Comparison of ENCODE assay signal across 37 cellular contexts in the genomic region with DNA sequence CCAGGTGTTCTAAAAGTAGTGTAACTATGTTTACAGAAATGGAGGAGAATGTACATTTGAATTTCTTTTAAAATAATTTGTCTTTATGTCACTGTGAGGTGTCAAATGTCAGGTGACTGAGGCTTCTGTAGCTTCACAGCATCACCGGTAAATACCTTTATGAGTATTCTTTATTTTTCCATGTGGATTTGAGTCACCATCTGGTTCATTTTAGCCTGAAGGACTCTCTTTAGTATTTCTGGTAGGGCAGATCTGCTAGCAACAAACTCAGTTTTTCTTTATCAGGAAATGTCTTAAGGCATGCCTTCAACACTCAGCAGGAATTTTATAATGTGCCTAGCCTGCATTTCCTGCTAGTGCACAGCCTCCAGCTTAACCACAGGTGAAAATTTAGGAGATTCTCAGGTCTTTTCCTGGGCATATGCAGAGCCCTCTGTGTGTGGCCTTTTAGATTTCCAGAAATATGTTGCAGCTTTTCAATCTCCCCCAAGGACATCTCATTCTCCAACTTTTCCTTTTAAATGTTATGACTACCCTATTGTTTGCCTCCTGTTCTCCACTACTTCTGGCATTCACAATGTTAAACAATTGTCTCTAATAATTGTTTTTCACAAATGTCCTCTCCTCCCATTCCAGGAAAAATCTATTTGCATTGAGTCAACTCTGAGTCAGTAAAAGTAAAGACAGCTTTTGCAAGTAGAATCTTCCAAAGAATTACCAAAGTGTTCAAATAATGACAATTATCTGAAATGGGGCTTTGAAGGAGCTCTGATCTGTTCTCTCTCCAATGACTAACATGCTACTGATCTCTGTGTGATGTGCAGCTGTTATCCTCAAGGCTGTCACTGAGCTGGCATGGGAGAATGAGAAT.
DNase-seq lines count a peak whose midpoint lies in the region; ATAC-seq and TF ChIP-seq lines count a peak whose summit lies in the region.
"Had no signal": no experiment of that assay in that cellular context is flagged by ENCODE, and none has a peak within 500 bp of the region (broad histone marks: within the 10 kb centered on the region; RNA-seq: fewer than 3 reads in every experiment).

No MANE protein-coding gene starts in this region.

- H3K79me1 ChIP-seq in H9 (ENCODE audit: insufficient read depth, low read depth, low read length, poor library complexity, severe bottlenecking): no peaks in the 10 kb centered on the region

- no peak overlapping the region for H3K4me3 ChIP-seq in PC-3 (ENCODE audit: low read length)
- H3K4me3 ChIP-seq in dorsolateral prefrontal cortex: no peak overlapping the region
- H3K4me3 ChIP-seq: A549, ascending aorta, esophagus squamous epithelium, gastrocnemius medialis, GM23338, K562, MG63, ovary, PC-9, smooth muscle cell, thoracic aorta had no signal

- no TSS peak for BruUV-seq in PC-3 (replicated peaks; lab: Mats Ljungman, UMichigan)

- POLR2A ChIA-PET in PC-3 (lab: Charles Lee; ENCODE audit: unreplicated experiment): no interaction called here
- POLR2A ChIA-PET in activated CD8-positive, alpha-beta T cell treated with anti-CD3 and anti-CD28 coated beads, Interleukin-2, amount 10 ng/mL, durations not matched to agents 7 days and 5 days (lab: Charles Lee): no interaction called here

- no peaks in the 10 kb centered on the region for H3K9me3 Mint-ChIP-seq in activated naive CD4-positive, alpha-beta T cell treated with anti-CD3 and anti-CD28 coated beads for 36 hours
- no peaks in the 10 kb centered on the region for H3K9me3 Mint-ChIP-seq in H9
- no peaks in the 10 kb centered on the region for H3K9me3 Mint-ChIP-seq in activated CD8-positive, alpha-beta T cell treated with anti-CD3 and anti-CD28 coated beads, Interleukin-2, amount 10 ng/mL, durations not matched to agents 7 days and 5 days (ENCODE audit: insufficient read depth)
- H3K9me3 Mint-ChIP-seq: activated naive CD8-positive, alpha-beta T cell treated with anti-CD3 and anti-CD28 coated beads for 36 hours had no signal

- CTCF ChIA-PET in PC-3 (lab: Charles Lee): no interaction called here
- CTCF ChIA-PET in activated naive CD4-positive, alpha-beta T cell treated with anti-CD3 and anti-CD28 coated beads for 36 hours (lab: Charles Lee): no interaction called here
- CTCF ChIA-PET in activated CD8-positive, alpha-beta T cell treated with anti-CD3 and anti-CD28 coated beads, Interleukin-2, amount 10 ng/mL, durations not matched to agents 7 days and 5 days (lab: Charles Lee): no interaction called here

- H4K91ac ChIP-seq in H9 (ENCODE audit: insufficient read length, low read depth, low read length): no peak overlapping the region

- no peak overlapping the region for H4K5ac ChIP-seq in H9 (ENCODE audit: insufficient read length, low read depth, low read length)

- H2BK5ac ChIP-seq in H9 (ENCODE audit: insufficient read length, low read length): no peak overlapping the region

- no peak overlapping the region for H2BK120ac ChIP-seq in H9 (ENCODE audit: low read depth, low read length, poor library complexity, severe bottlenecking)

- H3K4me2 ChIP-seq in PC-3 (ENCODE audit: low read length) (no peak overlapping the region), H9 (ENCODE audit: insufficient read depth, insufficient read length, low read length) (no peak overlapping the region)
- H3K4me2 ChIP-seq: A549, GM23338, PC-9, smooth muscle cell had no signal

- H3K9me3 ChIP-seq in PC-3 (ENCODE audit: low read length): no peaks in the 10 kb centered on the region
- H3K9me3 ChIP-seq in H9 (ENCODE audit: control insufficient read depth, low read depth, low read length): no peaks in the 10 kb centered on the region
- H3K9me3 ChIP-seq: A549, ascending aorta, esophagus squamous epithelium, gastrocnemius medialis, MG63, ovary, thoracic aorta had no signal

- no CpG with 5 or more reads among the region's 1 CpG for WGBS in H9 (ENCODE audit: extremely low coverage, insufficient read length, low lambda C conversion rate)

- no peak overlapping the region for H3K18ac ChIP-seq in H9 (ENCODE audit: insufficient read length, low read depth, low read length)

- no peaks in the 10 kb centered on the region for H3K23me2 ChIP-seq in H9 (ENCODE audit: insufficient read length, low read depth, low read length, poor library complexity, severe bottlenecking)

- H4K20me1 ChIP-seq in PC-3 (ENCODE audit: low read length) (no peaks in the 10 kb centered on the region), H9 (ENCODE audit: control insufficient read depth, insufficient read depth, insufficient read length) (no peaks in the 10 kb centered on the region)

- intact Hi-C loops in PC-3 (cut with micrococcal nuclease): no loop called here
- intact Hi-C loops in dorsolateral prefrontal cortex (cut with DNase I): loop anchor here in 1 of 2 donors (10.0 kb wide), 1 partner anchor 109 kb away; no protein-coding TSS in a partner anchor
- intact Hi-C loops in activated naive CD4-positive, alpha-beta T cell treated with anti-CD3 and anti-CD28 coated beads for 36 hours (cut with micrococcal nuclease): no loop called here

- no peak overlapping the region for H3K23ac ChIP-seq in H9 (ENCODE audit: insufficient read length, low read depth, low read length)

- H3K27me3 Mint-ChIP-seq in activated naive CD4-positive, alpha-beta T cell treated with anti-CD3 and anti-CD28 coated beads for 36 hours (ENCODE audit: low read depth): no peaks in the 10 kb centered on the region
- peaks cover 32% of the 10 kb centered on the region for H3K27me3 Mint-ChIP-seq in H9 (ENCODE audit: low read depth)
- H3K27me3 Mint-ChIP-seq in activated CD8-positive, alpha-beta T cell treated with anti-CD3 and anti-CD28 coated beads, Interleukin-2, amount 10 ng/mL, durations not matched to agents 7 days and 5 days (ENCODE audit: low read depth): no peaks in the 10 kb centered on the region
- H3K27me3 Mint-ChIP-seq: activated naive CD8-positive, alpha-beta T cell treated with anti-CD3 and anti-CD28 coated beads for 36 hours; CD4-positive, CD25-positive, alpha-beta regulatory T cell; T-helper 17 cell had no signal

- ATAC-seq in PC-3 (no peak), GM21723 (IDR thresholded peaks at IDR 0.05; ENCODE audit: unreplicated experiment) (no peak)
- ATAC-seq in activated CD8-positive, alpha-beta T cell treated with anti-CD3 and anti-CD28 coated beads, Interleukin-2, amount 10 ng/mL, durations not matched to agents 7 days and 5 days: no peak
- ATAC-seq: A549, gastrocnemius medialis, GM23338, K562, left colon, Right ventricle myocardium inferior, T-helper 17 cell had no signal

- TF ChIP-seq CTCF in PC-3 (conservative IDR thresholded peaks at IDR 0.05; ENCODE audit: low read depth, low read length) (no peak), dorsolateral prefrontal cortex (IDR thresholded peaks at IDR 0.05 in 54 of 56, conservative IDR thresholded peaks at IDR 0.05 in 2 of 56; ENCODE audit: low read depth in 1 of 56, partially characterized antibody in 56 of 56) (peak in 1 of 56 donors; percentile 16), H9 (conservative IDR thresholded peaks at IDR 0.05) (no peak)

- H3K27ac Mint-ChIP-seq in activated naive CD4-positive, alpha-beta T cell treated with anti-CD3 and anti-CD28 coated beads for 36 hours: no peak overlapping the region
- H3K27ac Mint-ChIP-seq in H9: no peak overlapping the region
- no peak overlapping the region for H3K27ac Mint-ChIP-seq in activated CD8-positive, alpha-beta T cell treated with anti-CD3 and anti-CD28 coated beads, Interleukin-2, amount 10 ng/mL, durations not matched to agents 7 days and 5 days
- H3K27ac Mint-ChIP-seq: activated naive CD8-positive, alpha-beta T cell treated with anti-CD3 and anti-CD28 coated beads for 36 hours; CD4-positive, CD25-positive, alpha-beta regulatory T cell; GM23338; HFFc6; T-helper 17 cell had no signal

- H3K4ac ChIP-seq in H9 (ENCODE audit: low read depth, low read length): no peak overlapping the region

- no peaks in the 10 kb centered on the region for H3K36me3 Mint-ChIP-seq in activated naive CD4-positive, alpha-beta T cell treated with anti-CD3 and anti-CD28 coated beads for 36 hours (ENCODE audit: low read depth)
- no peaks in the 10 kb centered on the region for H3K36me3 Mint-ChIP-seq in H9 (ENCODE audit: insufficient read depth in 1 of 3, low read depth in 3 of 3)
- H3K36me3 Mint-ChIP-seq in activated CD8-positive, alpha-beta T cell treated with anti-CD3 and anti-CD28 coated beads, Interleukin-2, amount 10 ng/mL, durations not matched to agents 7 days and 5 days (ENCODE audit: low read depth): no peaks in the 10 kb centered on the region
- H3K36me3 Mint-ChIP-seq: activated naive CD8-positive, alpha-beta T cell treated with anti-CD3 and anti-CD28 coated beads for 36 hours; CD4-positive, CD25-positive, alpha-beta regulatory T cell had no signal

- no peaks in the 10 kb centered on the region for H3F3A ChIP-seq in PC-3 (ENCODE audit: low read length, unreplicated experiment)

- no peak overlapping the region for H4K8ac ChIP-seq in H9 (replicated peaks; ENCODE audit: insufficient read length, low read depth, low read length)

- H3K4me3 Mint-ChIP-seq in activated naive CD4-positive, alpha-beta T cell treated with anti-CD3 and anti-CD28 coated beads for 36 hours: no peak overlapping the region
- no peak overlapping the region for H3K4me3 Mint-ChIP-seq in H9
- H3K4me3 Mint-ChIP-seq in activated CD8-positive, alpha-beta T cell treated with anti-CD3 and anti-CD28 coated beads, Interleukin-2, amount 10 ng/mL, durations not matched to agents 7 days and 5 days: no peak overlapping the region
- H3K4me3 Mint-ChIP-seq: activated naive CD8-positive, alpha-beta T cell treated with anti-CD3 and anti-CD28 coated beads for 36 hours; CD4-positive, CD25-positive, alpha-beta regulatory T cell; GM23338; HFFc6; neural crest cell; T-helper 17 cell had no signal

- no peak overlapping the region for H3K9ac ChIP-seq in PC-3 (ENCODE audit: low read length)
- H3K9ac ChIP-seq in H9 (ENCODE audit: extremely low read depth, insufficient read length, low read length): no peak overlapping the region

- no peak overlapping the region for H3K14ac ChIP-seq in H9 (ENCODE audit: insufficient read depth, low read length)

- no peak overlapping the region for H3K56ac ChIP-seq in H9 (ENCODE audit: insufficient read length, low read depth, low read length)

- H2AK5ac ChIP-seq in H9 (ENCODE audit: insufficient read length, low read length): no peak overlapping the region

- H3K36me3 ChIP-seq in PC-3 (ENCODE audit: low read depth, low read length): no peaks in the 10 kb centered on the region
- H3K36me3 ChIP-seq: ascending aorta, esophagus squamous epithelium, gastrocnemius medialis, MG63, ovary, thoracic aorta had no signal

- H3K27ac ChIP-seq in PC-3 (ENCODE audit: low read length) (no peak overlapping the region), dorsolateral prefrontal cortex (peak overlapping the region in 58 of 59 donors; percentile 27 to 93 (median 86)), H9 (ENCODE audit: insufficient read length, low read depth, low read length) (no peak overlapping the region)
- H3K27ac ChIP-seq: A549, ascending aorta, esophagus squamous epithelium, gastrocnemius medialis, ovary, PC-9, thoracic aorta had no signal

- no peaks in the 10 kb centered on the region for H3K4me1 Mint-ChIP-seq in activated naive CD4-positive, alpha-beta T cell treated with anti-CD3 and anti-CD28 coated beads for 36 hours (ENCODE audit: low read depth)
- H3K4me1 Mint-ChIP-seq in H9: peaks cover 0 to 3% of the 10 kb centered on the region in 2 experiments; a peak in 1 of 4 replicates
- H3K4me1 Mint-ChIP-seq in activated CD8-positive, alpha-beta T cell treated with anti-CD3 and anti-CD28 coated beads, Interleukin-2, amount 10 ng/mL, durations not matched to agents 7 days and 5 days (ENCODE audit: low read depth): no peaks in the 10 kb centered on the region
- H3K4me1 Mint-ChIP-seq: activated naive CD8-positive, alpha-beta T cell treated with anti-CD3 and anti-CD28 coated beads for 36 hours; CD4-positive, CD25-positive, alpha-beta regulatory T cell; neural crest cell; T-helper 17 cell had no signal

- no peaks in the 10 kb centered on the region for H3K9me2 ChIP-seq in PC-3 (replicated peaks; ENCODE audit: low read length)

- H3K79me2 ChIP-seq in PC-3 (ENCODE audit: low read length) (no peaks in the 10 kb centered on the region), H9 (ENCODE audit: insufficient read depth, low read length) (no peaks in the 10 kb centered on the region)

- H2AFZ ChIP-seq in PC-3 (ENCODE audit: low read length) (no peak overlapping the region), H9 (ENCODE audit: low read length) (no peak overlapping the region)
- H2AFZ ChIP-seq: GM23338, PC-9 had no signal

- peak; percentile 43 for DNase-seq in Ammon's horn (ENCODE audit: low spot score)
- DNase-seq in PC-3: peak; percentile 53
- peak in 1 of 10 donors; percentile 4 for DNase-seq in dorsolateral prefrontal cortex
- DNase-seq in midbrain (lab: John Stamatoyannopoulos, UW): peak; percentile 33
- DNase-seq in activated naive CD4-positive, alpha-beta T cell treated with anti-CD3 and anti-CD28 coated beads for 36 hours: no peak
- DNase-seq in H9: no peak
- no peak for DNase-seq in activated CD8-positive, alpha-beta T cell treated with anti-CD3 and anti-CD28 coated beads, Interleukin-2, amount 10 ng/mL, durations not matched to agents 7 days and 5 days
- DNase-seq: activated CD4-positive, CD25-positive, alpha-beta regulatory T cell treated with anti-CD3 and anti-CD28 coated beads, Interleukin-2, amount 50 U/mL, for 72 hours; activated naive CD8-positive, alpha-beta T cell treated with anti-CD3 and anti-CD28 coated beads for 36 hours; activated T-cell treated with anti-CD3 and anti-CD28 coated beads for 4 hours; CD4-positive, CD25-positive, alpha-beta regulatory T cell; central memory CD4-positive, alpha-beta T cell; dermis blood vessel endothelial cell; esophagus squamous epithelium; gastrocnemius medialis; HFFc6; left colon; MG63; NCI-H2081; NCI-H226; NCI-H526 treated with DMSO at 0.1 percent for 48 hours; NK-92 treated with Interleukin-12 subunit alpha and Interleukin-12 subunit beta, amount 100 ng/mL, for 24 hours; ovary; PC-9; retina; stimulated activated CD4-positive, alpha-beta T cell treated with anti-CD3 and anti-CD28 coated beads, Interleukin-1b, Interleukin-23, amount 100 ng/mL, for 48 hours; stimulated activated naive CD4-positive, alpha-beta T cell treated with Interleukin-2 at 50 U/mL for 16 hours; T-helper 17 cell had no signal

- H2BK20ac ChIP-seq in H9 (ENCODE audit: low read depth, low read length, poor library complexity, severe bottlenecking): no peak overlapping the region

- H2BK12ac ChIP-seq in H9 (ENCODE audit: insufficient read length, low read depth, low read length): no peak overlapping the region

- H3K27me3 ChIP-seq in PC-3 (ENCODE audit: low read length) (0 out of 2 replicates have a peak, but pooled peaks cover 3% of the 10 kb centered on the region), dorsolateral prefrontal cortex (no peaks in the 10 kb centered on the region), H9 (ENCODE audit: insufficient read depth, low read length) (no peaks in the 10 kb centered on the region)
- H3K27me3 ChIP-seq: ascending aorta, esophagus squamous epithelium, gastrocnemius medialis, MG63, ovary had no signal

- H3K4me1 ChIP-seq in PC-3 (ENCODE audit: insufficient read depth, low read length) (peaks cover 9% of the 10 kb centered on the region; the same call in 1 of the 2 replicates), H9 (ENCODE audit: insufficient read depth, low read length) (no peaks in the 10 kb centered on the region)
- H3K4me1 ChIP-seq: A549, ascending aorta, esophagus squamous epithelium, gastrocnemius medialis had no signal

- H2BK15ac ChIP-seq in H9 (ENCODE audit: low read depth, low read length): no peak overlapping the region

- no peak overlapping the region for H3T11ph ChIP-seq in H9 (ENCODE audit: low read length)

Comparison
In these comparisons a context has a peak if more than half of its experiments do, and no peak if none do; other contexts are left out.
1. DNase-seq: peak in Ammon's horn (single experiment), PC-3 (single experiment) and midbrain (single experiment); none in activated naive CD4-positive, alpha-beta T cell treated with anti-CD3 and anti-CD28 coated beads for 36 hours (single experiment), H9 (single experiment) and activated CD8-positive, alpha-beta T cell treated with anti-CD3 and anti-CD28 coated beads, Interleukin-2, amount 10 ng/mL, durations not matched to agents 7 days and 5 days (single experiment).
2. H3K27ac ChIP-seq: peak in dorsolateral prefrontal cortex (58 of 59); none in PC-3 (single experiment) and H9 (single experiment).